25 cellular contexts compared by ENCODE assay signal in genomic region chr20:12535316-12535715, GRCh38.
DNase-seq lines count a peak whose midpoint lies in the region; ATAC-seq, FAIRE-seq and TF ChIP-seq lines count a peak whose summit lies in the region.
"Had no signal": no experiment of that assay in that cellular context is flagged by ENCODE, and none has a peak within 500 bp of the region (broad histone marks: within the 10 kb centered on the region; RNA-seq: fewer than 3 reads in every experiment).

No MANE protein-coding gene starts in this region.

- no peak for TF ChIP-seq CTCF in H1 (IDR thresholded peaks at IDR 0.05; ENCODE audit: control extremely low read depth in 1 of 3, insufficient read depth in 1 of 3, low read depth in 1 of 3, low read length in 3 of 3)

- no peak overlapping the region for H2BK20ac ChIP-seq in H1 (ENCODE audit: low read length)

- no peak for TF ChIP-seq EP300 in H1 (IDR thresholded peaks at IDR 0.05; ENCODE audit: borderline replicate concordance in 1 of 2, low read depth in 2 of 2, low read length in 2 of 2)

- H2BK120ac ChIP-seq in H1 (replicated peaks; ENCODE audit: low read depth, low read length) = no peak overlapping the region

- no peak overlapping the region for H4K8ac ChIP-seq in H1 (ENCODE audit: extremely low read depth, insufficient read depth, low read length)

- no peaks in the 10 kb centered on the region for H3K27me3 ChIP-seq in H1 (replicated peaks in 1 of 4; ENCODE audit: control insufficient read depth in 3 of 4, extremely low read depth in 1 of 4, insufficient read depth in 3 of 4, low read length in 3 of 4)
- H3K27me3 ChIP-seq: cardiac muscle cell, right atrium auricular region, SJCRH30, spleen had no signal

- 0 out of 2 replicates have a peak overlapping the region, but pooled peaks have one; percentile 13 for H2AK5ac ChIP-seq in H1 (ENCODE audit: low read depth, low read length)

- H3K18ac ChIP-seq in H1 (ENCODE audit: extremely low read depth, low read length) = no peak overlapping the region

- H3K56ac ChIP-seq in H1 (replicated peaks; ENCODE audit: insufficient read length, low read depth, low read length) = no peak overlapping the region

- WGBS in H1 (ENCODE audit: extremely low coverage in 1 of 2, insufficient coverage in 1 of 2, insufficient read length in 1 of 2, insufficient replicate concordance in 2 of 2, low coverage in 1 of 2, low lambda C conversion rate in 2 of 2, missing lambda C conversion rate in 1 of 2), 2 experiments = 94% methylated on average over 1 of the region's 1 CpG; no CpG with 5 or more reads in 1 of the 2 experiments

- no peak for FAIRE-seq in H1 (lab: Jason Lieb, UNC)
- FAIRE-seq: G401.6, keratinocyte, urothelium cell line had no signal

- no peak overlapping the region; the same call in 1 of the 2 replicates for H3K27ac ChIP-seq in H1 (ENCODE audit: low read depth, low read length)
- H3K27ac ChIP-seq: C4-2B, cardiac muscle cell, lower lobe of right lung, parathyroid adenoma, right atrium auricular region, SJCRH30, spleen had no signal

- H2BK12ac ChIP-seq in H1 (ENCODE audit: low read depth, low read length) = no peak overlapping the region

- 0 out of 2 replicates have a peak overlapping the region, but pooled peaks have one; percentile 1 for H2AFZ ChIP-seq in H1 (ENCODE audit: low read length)
- H2AFZ ChIP-seq: parathyroid adenoma had no signal

- no peak for TF ChIP-seq RAD21 in H1 (IDR thresholded peaks at IDR 0.05 in 1 of 2, conservative IDR thresholded peaks at IDR 0.05 in 1 of 2; ENCODE audit: low read depth in 2 of 2, low read length in 2 of 2)

- no peaks in the 10 kb centered on the region for H4K20me1 ChIP-seq in H1 (replicated peaks in 1 of 2; ENCODE audit: control insufficient read depth in 1 of 2, insufficient read depth in 2 of 2, low read length in 2 of 2)

- no peak overlapping the region for H4K91ac ChIP-seq in H1 (replicated peaks; ENCODE audit: insufficient read length, low read length)

- no peaks in the 10 kb centered on the region for H3K9me3 ChIP-seq in H1 (ENCODE audit: insufficient read depth in 2 of 2, low read depth in 1 of 2, low read length in 1 of 2)
- H3K9me3 ChIP-seq: lower lobe of right lung, SJCRH30 had no signal

- no peaks in the 10 kb centered on the region for H3K79me2 ChIP-seq in H1 (ENCODE audit: control insufficient read depth in 1 of 2, insufficient read depth in 2 of 2, low read length in 2 of 2)
- H3K79me2 ChIP-seq: parathyroid adenoma had no signal

- CTCF ChIA-PET in H1 (lab: Charles Lee; ENCODE audit: partially characterized antibody) = no interaction called here

- DNase-seq in COLO668 (lab: John Stamatoyannopoulos, UW; ENCODE audit: unreplicated experiment) (peak; percentile 44), DMS53 treated with DMSO at 0.1 percent for 48 hours (lab: John Stamatoyannopoulos, UW; ENCODE audit: unreplicated experiment) (peak; percentile 36), NCI-H446 (lab: John Stamatoyannopoulos, UW) (peak; percentile 2 to 39), H1 (ENCODE audit: low read depth in 1 of 2, low spot score in 2 of 2) (no peak), 8988T (no peak)
- DNase-seq: activated CD4-positive, alpha-beta T cell treated with anti-CD3 and anti-CD28 coated beads for 4 hours; activated naive CD4-positive, alpha-beta T cell treated with Interleukin-2 at 50 U/mL for 16 hours; activated T-cell treated with anti-CD3 and anti-CD28 coated beads, Interleukin-2, amount 50 U/mL, for 72 hours; cortex of kidney; HFFc6; lower lobe of right lung; NCI-H1105; spleen; stimulated activated CD4-positive, alpha-beta T cell treated with anti-CD3 and anti-CD28 coated beads, Interleukin-4, amount 100 ng/mL, for 1 hour; stimulated activated naive B cell treated with anti-CD40 and anti-IgM and Interleukin-4, amounts not matched to agents 10 μg/mL and 1 μg/mL and 100 μg/mL, for 72 hours had no signal

- no peak overlapping the region for H3K23ac ChIP-seq in H1 (ENCODE audit: insufficient read length)

- H3K36me3 ChIP-seq in H1 (ENCODE audit: control insufficient read depth in 2 of 4, insufficient read depth in 4 of 4, low read length in 3 of 4) = no peaks in the 10 kb centered on the region
- H3K36me3 ChIP-seq: cardiac muscle cell, lower lobe of right lung, right atrium auricular region, SJCRH30, spleen had no signal

- POLR2A ChIA-PET in H1 (lab: Charles Lee; ENCODE audit: partially characterized antibody) = no interaction called here

- no peak overlapping the region for H3K9ac ChIP-seq in H1 (replicated peaks in 1 of 4; ENCODE audit: extremely low read depth in 1 of 4, low read depth in 3 of 4, low read length in 3 of 4)
- H3K9ac ChIP-seq: parathyroid adenoma had no signal

- H3K23me2 ChIP-seq in H1 (ENCODE audit: low read depth, low read length) = no peaks in the 10 kb centered on the region

- peaks cover 0 to 3% (median under 1%) of the 10 kb centered on the region in 4 experiments; a peak in 1 of 7 replicates for H3K4me1 ChIP-seq in H1 (replicated peaks in 1 of 4; ENCODE audit: control insufficient read depth in 3 of 4, insufficient read depth in 4 of 4, low read length in 3 of 4)
- H3K4me1 ChIP-seq: lower lobe of right lung, parathyroid adenoma, right atrium auricular region, SJCRH30, spleen had no signal

- no peak overlapping the region for H3K14ac ChIP-seq in H1 (ENCODE audit: insufficient read length)

- H3K4me3 ChIP-seq in H1 (ENCODE audit: extremely low read depth in 1 of 4, insufficient read depth in 2 of 4, low read depth in 3 of 4, low read length in 4 of 4) = no peak overlapping the region
- H3K4me3 ChIP-seq: cardiac muscle cell, lower lobe of right lung, right atrium auricular region, SJCRH30, spleen had no signal

- H3K4me2 ChIP-seq in H1 (ENCODE audit: insufficient read depth in 1 of 2, low read depth in 2 of 2, low read length in 2 of 2) = no peak overlapping the region

- no peak for TF ChIP-seq POLR2A in H1 (IDR thresholded peaks at IDR 0.05; ENCODE audit: control extremely low read depth in 1 of 2, low read depth in 2 of 2, low read length in 2 of 2)
- no peak for TF ChIP-seq POLR2A in GM18505 (IDR thresholded peaks at IDR 0.05; ENCODE audit: borderline replicate concordance, extremely low read depth, insufficient read depth, insufficient read length)

- H3K79me1 ChIP-seq in H1 (ENCODE audit: low read depth, low read length) = no peaks in the 10 kb centered on the region

- H3K4ac ChIP-seq in H1 (replicated peaks; ENCODE audit: insufficient read length, low read depth, low read length) = no peak overlapping the region

- no peak overlapping the region for H4K5ac ChIP-seq in H1 (ENCODE audit: insufficient read length, low read depth, low read length)

- no peak for ATAC-seq in GM18868 (IDR thresholded peaks at IDR 0.05; ENCODE audit: unreplicated experiment)
- no peak for ATAC-seq in GM18505 (IDR thresholded peaks at IDR 0.05; ENCODE audit: unreplicated experiment)
- ATAC-seq: activated T-cell treated with anti-CD3 and anti-CD28 coated beads, Interleukin-2, amount 50 U/mL, for 72 hours; lower lobe of right lung; stimulated activated naive B cell treated with anti-CD40 and anti-IgM and Interleukin-4, amounts not matched to agents 10 μg/mL and 1 μg/mL and 100 μg/mL, for 72 hours had no signal

- no peak overlapping the region for H2BK5ac ChIP-seq in H1 (ENCODE audit: low read depth, low read length)

- peak overlapping the region; percentile 75; the same call in 1 of the 2 replicates for H2BK15ac ChIP-seq in H1 (ENCODE audit: low read length)

TF ChIP-seq in H1, 55 proteins besides CTCF, POLR2A, EP300 and RAD21:
- no peak for TF ChIP-seq SAP30 (IDR thresholded peaks at IDR 0.05; ENCODE audit: insufficient read depth, insufficient replicate concordance, low read length)
- TF ChIP-seq POLR2AphosphoS5 (IDR thresholded peaks at IDR 0.05; ENCODE audit: low read depth, low read length) = no peak
- TF ChIP-seq SP1 (IDR thresholded peaks at IDR 0.05; ENCODE audit: low read depth, low read length) = no peak
TF ChIP-seq in H1: peak in this region for 0.

Comparison
In these comparisons a context has a peak if more than half of its experiments do, and no peak if none do; other contexts are left out.
1. DNase-seq: peak in COLO668 (single experiment), DMS53 treated with DMSO at 0.1 percent for 48 hours (single experiment) and NCI-H446 (2 of 2); none in H1 (0 of 2) and 8988T (single experiment).